ENCODE assay signal across 8 cellular contexts in genomic region chr10:92591550-92592140, GRCh38. TPM values are rescaled to one million over a fixed set of nuclear protein-coding genes. Genes with fewer than 3 reads are reported as not detected.
DNase-seq lines count a peak whose midpoint lies in the region; ATAC-seq and TF ChIP-seq lines count a peak whose summit lies in the region.

No MANE protein-coding gene starts in this region.

- H3K27ac ChIP-seq in cingulate gyrus (ENCODE audit: low read depth, low read length), result peak overlapping the region; percentile 97

- peak; percentile 84 for DNase-seq in AG09319 (ENCODE audit: extremely low read depth, low read depth)
- DNase-seq in NCI-H510A (lab: John Stamatoyannopoulos, UW), result peak; percentile 90
- DNase-seq in activated CD4-positive, alpha-beta T cell treated with anti-CD3 and anti-CD28 coated beads for 4 hours, result peak; percentile 81 to 86
- peak; percentile 91 for DNase-seq in left lobe of liver (ENCODE audit: low spot score)
- peak; percentile 92 for DNase-seq in stimulated activated CD4-positive, alpha-beta T cell treated with anti-CD3 and anti-CD28 coated beads, Interleukin-1b, Interleukin-23, amount 100 ng/mL, for 48 hours

- ATAC-seq in GM19043 (IDR thresholded peaks at IDR 0.05; ENCODE audit: low read depth, unreplicated experiment), result peak; percentile 69
- peak; percentile 70 for ATAC-seq in HG03342 (IDR thresholded peaks at IDR 0.05; ENCODE audit: unreplicated experiment)
- ATAC-seq in left lobe of liver, result peak; percentile 86

- TF ChIP-seq CTCF in AG09319 (IDR thresholded peaks at IDR 0.05; ENCODE audit: low read depth, low read length), result no peak

RNA-seq across cellular contexts. Expression of gene KIF11, which starts 1.3 kb away (rescaled TPM):
- total RNA-seq in left lobe of liver, result 0.38 TPM

RNA-seq across cellular contexts. Expression of gene IDE, which starts 17.8 kb away (rescaled TPM):
- total RNA-seq in left lobe of liver, result 26.9 TPM

Comparison
In these comparisons a context has a peak if more than half of its experiments do, and no peak if none do; other contexts are left out.
1. Peak in every context shown above with its lines: DNase-seq, ATAC-seq and H3K27ac ChIP-seq.